14 cellular contexts compared by ENCODE assay signal in the genomic region with DNA sequence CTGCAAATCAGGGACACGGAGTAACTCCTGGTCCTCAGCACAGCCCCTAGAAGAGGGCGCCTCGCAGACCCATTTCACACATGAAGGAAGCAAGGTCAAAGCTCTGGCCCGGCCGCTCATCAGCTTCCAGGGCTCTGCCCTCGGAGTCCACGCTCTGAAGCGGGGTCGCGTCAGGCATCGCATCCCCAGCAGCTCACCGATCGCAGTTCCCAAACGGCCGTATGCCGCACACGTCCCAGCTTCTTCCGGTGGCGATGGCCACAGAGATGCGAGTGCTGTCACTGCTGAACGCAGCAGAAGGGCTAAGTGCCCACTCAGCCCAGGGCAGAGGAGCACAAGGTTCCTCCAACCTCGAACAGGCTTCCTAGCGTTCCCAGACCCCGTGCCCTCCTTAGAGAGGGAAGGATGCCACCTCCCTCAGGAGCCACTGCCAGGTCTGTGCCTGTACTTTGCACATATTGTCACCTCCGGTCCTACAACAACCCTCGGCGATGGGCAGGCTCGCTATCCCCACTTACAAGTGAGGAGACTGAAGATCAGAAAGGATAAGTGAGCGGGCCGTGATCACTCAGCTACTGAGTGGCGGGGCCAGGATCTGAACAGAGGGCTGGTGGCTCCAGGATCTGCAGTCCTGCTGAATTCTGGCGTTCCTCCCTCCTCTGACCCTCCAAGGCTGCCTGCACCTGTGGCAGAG.
DNase-seq lines count a peak whose midpoint lies in the region; ATAC-seq and TF ChIP-seq lines count a peak whose summit lies in the region.
"Had no signal": no experiment of that assay in that cellular context is flagged by ENCODE, and none has a peak within 500 bp of the region (broad histone marks: within the 10 kb centered on the region; RNA-seq: fewer than 3 reads in every experiment).

No MANE protein-coding gene starts in this region.

- H3K4me1 Mint-ChIP-seq in T-helper 17 cell: peaks cover 9% of the 10 kb centered on the region
- H3K4me1 Mint-ChIP-seq: activated B cell treated with CpG ODN at 0.5 μM for 24 hours had no signal

- no peak for DNase-seq in AG10803 (ENCODE audit: low read depth)
- DNase-seq in RWPE1 (ENCODE audit: low spot score): no peak
- peak; percentile 90 for DNase-seq in esophagus muscularis mucosa (ENCODE audit: extremely low spot score)
- DNase-seq in T-helper 17 cell: no peak
- DNase-seq in retina: no peak
- DNase-seq in hypothalamus (lab: John Stamatoyannopoulos, UW): no peak
- DNase-seq in D341Med (ENCODE audit: low spot score): no peak
- DNase-seq: activated B cell treated with CpG ODN at 0.5 μM for 24 hours; activated T-cell treated with anti-CD3 and anti-CD28 coated beads, Interleukin-2, amount 50 U/mL, for 1 hour; CD4-positive, alpha-beta T cell; SW 1271 had no signal

- no peak for TF ChIP-seq POLR2A in esophagus muscularis mucosa (IDR thresholded peaks at IDR 0.05; ENCODE audit: low read depth)

- no peak for TF ChIP-seq CTCF in AG10803 (conservative IDR thresholded peaks at IDR 0.05; ENCODE audit: low read length)
- no peak for TF ChIP-seq CTCF in RWPE1 (conservative IDR thresholded peaks at IDR 0.05; ENCODE audit: low read depth)
- TF ChIP-seq CTCF in esophagus muscularis mucosa (IDR thresholded peaks at IDR 0.05): no peak

- H3K4me2 ChIP-seq in skeletal muscle satellite cell (ENCODE audit: low read length): peak overlapping the region; percentile 70

- POLR2A ChIA-PET in RWPE1 (lab: Yijun Ruan, JAX; ENCODE audit: low non-redundant PET): no interaction called here

- intact Hi-C loops in esophagus muscularis mucosa (cut with DNase I): loop anchor here (10.0 kb wide), 1 partner anchor 418 kb away; no protein-coding TSS in a partner anchor

- H3K4me1 ChIP-seq in esophagus muscularis mucosa (peaks cover 8 to 45% (median 28%) of the 10 kb centered on the region in 4 donors), skeletal muscle satellite cell (ENCODE audit: control insufficient read depth, insufficient read depth, low read length) (peaks cover 53% of the 10 kb centered on the region)
- H3K4me1 ChIP-seq: body of pancreas had no signal

- no peaks in the 10 kb centered on the region for H3K36me3 ChIP-seq in esophagus muscularis mucosa
- no peaks in the 10 kb centered on the region for H3K36me3 ChIP-seq in skeletal muscle satellite cell (ENCODE audit: insufficient read depth, low read length)

- H3K9ac ChIP-seq in skeletal muscle satellite cell (ENCODE audit: low read depth, low read length): peak overlapping the region; percentile 79

- H3K27me3 Mint-ChIP-seq in T-helper 17 cell: peaks cover 29% of the 10 kb centered on the region
- H3K27me3 Mint-ChIP-seq: CD4-positive, alpha-beta T cell had no signal

- 93% methylated on average over 16 of the region's 32 CpGs for WGBS in esophagus muscularis mucosa

- H3K4me3 ChIP-seq in AG10803 (ENCODE audit: low read length) (peak overlapping the region; percentile 30), esophagus muscularis mucosa (peak overlapping the region in 1 of 4 donors; percentile 19), skeletal muscle satellite cell (ENCODE audit: low read length) (peak overlapping the region; percentile 40)
- H3K4me3 ChIP-seq: body of pancreas had no signal

- ATAC-seq in T-helper 17 cell: no peak

- TF ChIP-seq EP300 in esophagus muscularis mucosa (IDR thresholded peaks at IDR 0.05): no peak

- no peaks in the 10 kb centered on the region for H3K36me3 Mint-ChIP-seq in T-helper 17 cell (ENCODE audit: low read depth)

- no peaks in the 10 kb centered on the region for H3K9me3 ChIP-seq in esophagus muscularis mucosa
- no peaks in the 10 kb centered on the region for H3K9me3 ChIP-seq in skeletal muscle satellite cell (replicated peaks; ENCODE audit: low read length)
- no peaks in the 10 kb centered on the region for H3K9me3 ChIP-seq in T-helper 17 cell (ENCODE audit: control insufficient read depth, low read length, poor library complexity, severe bottlenecking)
- H3K9me3 ChIP-seq: body of pancreas had no signal

- peak overlapping the region; percentile 32 for H3K27ac ChIP-seq in RWPE1
- peak overlapping the region; percentile 34 to 73 (median 63) for H3K27ac ChIP-seq in esophagus muscularis mucosa (replicated peaks in 1 of 4)

- CTCF ChIA-PET in RWPE1 (lab: Yijun Ruan, JAX): interaction anchor here (0.5 to 0.8 kb wide), 2 partner anchors 8 to 257 kb away, joined by 3 to 4 read pairs; no protein-coding TSS in a partner anchor

- no peaks in the 10 kb centered on the region for H3K27me3 ChIP-seq in esophagus muscularis mucosa
- H3K27me3 ChIP-seq in skeletal muscle satellite cell (ENCODE audit: control insufficient read depth, insufficient read depth, low read length): no peaks in the 10 kb centered on the region
- H3K27me3 ChIP-seq: body of pancreas had no signal

- no peak overlapping the region for H3K4me3 Mint-ChIP-seq in T-helper 17 cell
- H3K4me3 Mint-ChIP-seq: activated B cell treated with CpG ODN at 0.5 μM for 24 hours; CD4-positive, alpha-beta T cell; neural crest cell had no signal

- H3K27ac Mint-ChIP-seq in T-helper 17 cell: no peak overlapping the region
- H3K27ac Mint-ChIP-seq: activated B cell treated with CpG ODN at 0.5 μM for 24 hours; CD4-positive, alpha-beta T cell had no signal
